ENCODE assay signal across 1 cellular context in genomic region chr19:38361633-38362075, GRCh38.
A peak's percentile ranks its signal among the peaks of the same experiment; 100 is the strongest.
TF ChIP-seq lines count a peak whose summit lies in the region.

No MANE protein-coding gene starts in this region.

TF ChIP-seq in K562, 482 proteins besides CTCF, POLR2A, EP300 and RAD21:
- TF ChIP-seq SP1 (CRISPR knock-in tag; IDR thresholded peaks at IDR 0.05) (0 out of 2 replicates have a peak, but pooled peaks have one; percentile 14), PHF21A (IDR thresholded peaks at IDR 0.05; ENCODE audit: borderline replicate concordance, low read depth) (0 out of 2 replicates have a peak, but pooled peaks have one; percentile 31), SAFB (IDR thresholded peaks at IDR 0.05; ENCODE audit: borderline replicate concordance, low read depth, low read length) (0 out of 2 replicates have a peak, but pooled peaks have one; percentile 46), GABPA (tag; conservative IDR thresholded peaks at IDR 0.05; ENCODE audit: low read depth) (0 out of 2 replicates have a peak, but pooled peaks have one; percentile 4), ARID4B (CRISPR knock-in tag; IDR thresholded peaks at IDR 0.05) (peak; percentile 14; the same call in 1 of the 2 replicates), SMC3 (conservative IDR thresholded peaks at IDR 0.05; ENCODE audit: insufficient read depth, low read depth, low read length) (0 out of 2 replicates have a peak, but pooled peaks have one; percentile 3), ZNF133 (CRISPR knock-in tag; IDR thresholded peaks at IDR 0.05) (no peak), NEUROD1 (IDR thresholded peaks at IDR 0.05; ENCODE audit: borderline replicate concordance, low read depth, low read length, partially characterized antibody) (no peak), L3MBTL2 (IDR thresholded peaks at IDR 0.05) (peak; percentile 8; the same call in 1 of the 2 replicates), CREM (IDR thresholded peaks at IDR 0.05; ENCODE audit: low read depth) (0 out of 2 replicates have a peak, but pooled peaks have one; percentile 14), CTBP1 (IDR thresholded peaks at IDR 0.05; ENCODE audit: borderline replicate concordance) (peak; percentile 74), RBFOX2 (IDR thresholded peaks at IDR 0.05; ENCODE audit: low read depth, low read length) (peak; percentile 9; the same call in 1 of the 2 replicates), PHF8 (IDR thresholded peaks at IDR 0.05; ENCODE audit: borderline replicate concordance, low read length) (peak; percentile 27; the same call in 1 of the 2 replicates), ESRRA (IDR thresholded peaks at IDR 0.05; ENCODE audit: borderline replicate concordance, low read depth) (no peak), E2F6 (IDR thresholded peaks at IDR 0.05; ENCODE audit: borderline replicate concordance in 1 of 2, extremely low read depth in 1 of 2, insufficient read depth in 1 of 2, insufficient read length in 1 of 2, low read depth in 1 of 2, low read length in 1 of 2, poor library complexity in 1 of 2, severe bottlenecking in 1 of 2) (peak in 1 of 2 experiments; percentile 35), CXXC5 (CRISPR knock-in tag; IDR thresholded peaks at IDR 0.05) (peak; percentile 30; the same call in 1 of the 2 replicates), NRF1 (conservative IDR thresholded peaks at IDR 0.05 in 1 of 2, IDR thresholded peaks at IDR 0.05 in 1 of 2) (peak; percentile 70 to 77), ZFP36 (IDR thresholded peaks at IDR 0.05; ENCODE audit: low read depth, low read length, partially characterized antibody) (no peak), ZFX (CRISPR knock-in tag; IDR thresholded peaks at IDR 0.05) (peak; percentile 45), HNRNPLL (IDR thresholded peaks at IDR 0.05; ENCODE audit: low read depth, low read length, poor library complexity, severe bottlenecking) (peak; percentile 59), KDM2B (CRISPR knock-in tag; IDR thresholded peaks at IDR 0.05) (peak; percentile 86; the same call in 1 of the 2 replicates), PCBP1 (IDR thresholded peaks at IDR 0.05; ENCODE audit: low read depth, low read length, poor library complexity, severe bottlenecking) (peak; percentile 8), ZNF785 (CRISPR knock-in tag; IDR thresholded peaks at IDR 0.05) (no peak), CCNT2 (IDR thresholded peaks at IDR 0.05; ENCODE audit: borderline replicate concordance, extremely low read depth, insufficient read length, low read depth, low read length) (no peak)
